ENCODE assay signal across 1 cellular context in genomic region chrX:156005144-156005543, GRCh38.
TF ChIP-seq lines count a peak whose summit lies in the region.

No MANE protein-coding gene starts in this region.

TF ChIP-seq in GM23338, 12 proteins besides CTCF, POLR2A, EP300 and RAD21 (continued from another document):
- TF ChIP-seq ZNF462 (CRISPR knock-in tag; IDR thresholded peaks at IDR 0.05), result no peak
- no peak for TF ChIP-seq ZNF331 (CRISPR knock-in tag; IDR thresholded peaks at IDR 0.05; ENCODE audit: low read depth)
- no peak for TF ChIP-seq EZH2phosphoT487 (IDR thresholded peaks at IDR 0.05; ENCODE audit: unreplicated experiment)
- no peak for TF ChIP-seq STAT1 (IDR thresholded peaks at IDR 0.05; ENCODE audit: unreplicated experiment)
